In the genomic region with DNA sequence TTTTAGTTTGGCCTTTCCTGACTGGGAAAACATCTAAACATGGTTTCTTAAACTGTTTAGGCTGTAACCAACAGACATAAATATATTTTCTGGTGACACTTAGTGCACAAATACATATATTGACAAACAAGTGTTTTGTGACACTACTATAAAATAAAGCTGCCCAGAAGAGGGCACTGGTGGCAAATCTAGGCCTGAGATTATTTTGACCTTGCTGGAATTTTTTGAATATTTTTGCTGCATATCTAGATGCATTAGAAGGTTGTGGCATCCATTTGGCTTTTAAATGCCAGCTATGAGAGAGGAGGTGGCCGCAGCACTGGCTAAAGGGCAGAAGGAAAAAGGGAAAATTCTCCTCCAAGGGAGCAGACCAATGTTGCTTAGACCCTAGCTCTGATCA, we compare ENCODE assay signal across 7 cellular contexts.
DNase-seq lines count a peak whose midpoint lies in the region; TF ChIP-seq lines count a peak whose summit lies in the region.
"Not testable (repeated sequence)": the region's sequence is repeated elsewhere in the genome, so short reads cannot be mapped to it uniquely, and the experiment has no call there.

No MANE protein-coding gene starts in this region.

- H3K9me3 ChIP-seq in SK-N-SH: not testable (repeated sequence)

- not testable (repeated sequence) for H2AFZ ChIP-seq in SK-N-SH (ENCODE audit: low read depth)

- not testable (repeated sequence) for H3K9me2 ChIP-seq in SK-N-SH

- not testable (repeated sequence) for H3K9ac ChIP-seq in SK-N-SH

- H3K27me3 Mint-ChIP-seq in activated naive CD4-positive, alpha-beta T cell treated with anti-CD3 and anti-CD28 coated beads, Interleukin-2, amount 10 ng/mL, durations not matched to agents 7 days and 5 days: not testable (repeated sequence)

- peak; percentile 19; the same call in 1 of the 2 replicates for TF ChIP-seq CTCF in BJ (IDR thresholded peaks at IDR 0.05; ENCODE audit: insufficient read depth, low read depth, low read length)
- TF ChIP-seq CTCF in GM06990 (IDR thresholded peaks at IDR 0.05; ENCODE audit: insufficient read depth, low read length, poor library complexity, severe bottlenecking): peak; percentile 32
- peak; percentile 38; the same call in 1 of the 2 replicates for TF ChIP-seq CTCF in LNCaP clone FGC (IDR thresholded peaks at IDR 0.05; ENCODE audit: control insufficient read depth, extremely low read depth, insufficient read depth)
- TF ChIP-seq CTCF in SK-N-SH (IDR thresholded peaks at IDR 0.05): peak; percentile 16; the same call in 1 of the 2 replicates
- peak; percentile 29 for TF ChIP-seq CTCF in epithelial cell of proximal tubule (conservative IDR thresholded peaks at IDR 0.05; ENCODE audit: low read depth, low read length)

- not testable (repeated sequence) for TF ChIP-seq EP300 in SK-N-SH (IDR thresholded peaks at IDR 0.05; ENCODE audit: borderline replicate concordance in 1 of 2, low read depth in 1 of 2, low read length in 1 of 2)

- H3K4me1 Mint-ChIP-seq in activated naive CD4-positive, alpha-beta T cell treated with anti-CD3 and anti-CD28 coated beads, Interleukin-2, amount 10 ng/mL, durations not matched to agents 7 days and 5 days: peaks cover 29% of the 10 kb centered on the region

- H3K4me3 ChIP-seq in BJ (ENCODE audit: low read depth, low read length); GM06990 (replicated peaks; ENCODE audit: low read depth, low read length); LNCaP clone FGC (ENCODE audit: low read depth, low read length); SK-N-SH (ENCODE audit: low read depth in 2 of 2, low read length in 1 of 2); epithelial cell of proximal tubule (ENCODE audit: low read depth, low read length): not testable (repeated sequence)

- not testable (repeated sequence) for H3K4me1 ChIP-seq in SK-N-SH (ENCODE audit: control insufficient read depth in 1 of 2, insufficient read depth in 2 of 2, low read depth in 1 of 2, low read length in 1 of 2)

- CTCF ChIA-PET in BJ (lab: Yijun Ruan, JAX) (interaction anchor here (1.4 to 2.2 kb wide), 4 partner anchors 128 to 142 kb away, joined by 3 to 31 read pairs (median 4); no protein-coding TSS in a partner anchor), SK-N-SH (lab: Yijun Ruan, JAX) (interaction anchor here (0.9 to 2.4 kb wide), 7 partner anchors 89 to 240 kb away, joined by 4 to 30 read pairs (median 10); no protein-coding TSS in a partner anchor)
- CTCF ChIA-PET in activated naive CD4-positive, alpha-beta T cell treated with anti-CD3 and anti-CD28 coated beads, Interleukin-2, amount 10 ng/mL, durations not matched to agents 7 days and 5 days (lab: Charles Lee): interaction anchor here (0.9 to 1.6 kb wide), 4 partner anchors 135 to 241 kb away, joined by 3 to 4 read pairs (median 3); no protein-coding TSS in a partner anchor

- H3K36me3 Mint-ChIP-seq in activated naive CD4-positive, alpha-beta T cell treated with anti-CD3 and anti-CD28 coated beads, Interleukin-2, amount 10 ng/mL, durations not matched to agents 7 days and 5 days: not testable (repeated sequence)

- WGBS in SK-N-SH (ENCODE audit: low lambda C conversion rate): 100% methylated on average over 1 of the region's 1 CpG

- H3K27ac Mint-ChIP-seq in activated naive CD4-positive, alpha-beta T cell treated with anti-CD3 and anti-CD28 coated beads, Interleukin-2, amount 10 ng/mL, durations not matched to agents 7 days and 5 days: peak overlapping the region; percentile 14

- H3F3A ChIP-seq in SK-N-SH (replicated peaks; ENCODE audit: insufficient read depth): not testable (repeated sequence)

- not testable (repeated sequence) for H3K4me2 ChIP-seq in SK-N-SH

- not testable (repeated sequence) for H3K4me3 Mint-ChIP-seq in activated naive CD4-positive, alpha-beta T cell treated with anti-CD3 and anti-CD28 coated beads, Interleukin-2, amount 10 ng/mL, durations not matched to agents 7 days and 5 days

- not testable (repeated sequence) for DNase-seq in BJ (ENCODE audit: low read depth); GM06990 (ENCODE audit: extremely low read depth, insufficient read length); LNCaP clone FGC (ENCODE audit: low read depth); SK-N-SH; epithelial cell of proximal tubule (ENCODE audit: low read depth)
- peak; percentile 25 for DNase-seq in activated naive CD4-positive, alpha-beta T cell treated with anti-CD3 and anti-CD28 coated beads, Interleukin-2, amount 10 ng/mL, durations not matched to agents 7 days and 5 days
- peak; percentile 14 for DNase-seq in myocyte (ENCODE audit: low read depth)

- not testable (repeated sequence) for H3K9me3 Mint-ChIP-seq in activated naive CD4-positive, alpha-beta T cell treated with anti-CD3 and anti-CD28 coated beads, Interleukin-2, amount 10 ng/mL, durations not matched to agents 7 days and 5 days

- not testable (repeated sequence) for H3K27me3 ChIP-seq in BJ (ENCODE audit: control insufficient read depth, insufficient read depth, low read length); GM06990 (replicated peaks; ENCODE audit: control insufficient read depth, insufficient read depth, low read length); SK-N-SH (ENCODE audit: insufficient read depth)

- not testable (repeated sequence) for H3K79me2 ChIP-seq in SK-N-SH (ENCODE audit: insufficient read depth)

- not testable (repeated sequence) for H3K27ac ChIP-seq in SK-N-SH (ENCODE audit: low read depth in 2 of 2, low read length in 1 of 2)

- 0 out of 2 replicates have a peak, but pooled peaks have one; percentile 14 for TF ChIP-seq RAD21 in SK-N-SH (IDR thresholded peaks at IDR 0.05; ENCODE audit: low read length)

- POLR2A ChIA-PET in BJ (lab: Charles Lee); SK-N-SH (lab: Yijun Ruan, JAX): not testable (repeated sequence)

- not testable (repeated sequence) for H4K20me1 ChIP-seq in SK-N-SH (ENCODE audit: insufficient read depth)

- not testable (repeated sequence) for H3K36me3 ChIP-seq in BJ (ENCODE audit: control insufficient read depth, insufficient read depth, low read length); GM06990 (ENCODE audit: control insufficient read depth, insufficient read depth, low read length); SK-N-SH (replicated peaks in 1 of 2; ENCODE audit: control insufficient read depth in 1 of 2, insufficient read depth in 2 of 2, low read length in 1 of 2)
